In the genomic region with DNA sequence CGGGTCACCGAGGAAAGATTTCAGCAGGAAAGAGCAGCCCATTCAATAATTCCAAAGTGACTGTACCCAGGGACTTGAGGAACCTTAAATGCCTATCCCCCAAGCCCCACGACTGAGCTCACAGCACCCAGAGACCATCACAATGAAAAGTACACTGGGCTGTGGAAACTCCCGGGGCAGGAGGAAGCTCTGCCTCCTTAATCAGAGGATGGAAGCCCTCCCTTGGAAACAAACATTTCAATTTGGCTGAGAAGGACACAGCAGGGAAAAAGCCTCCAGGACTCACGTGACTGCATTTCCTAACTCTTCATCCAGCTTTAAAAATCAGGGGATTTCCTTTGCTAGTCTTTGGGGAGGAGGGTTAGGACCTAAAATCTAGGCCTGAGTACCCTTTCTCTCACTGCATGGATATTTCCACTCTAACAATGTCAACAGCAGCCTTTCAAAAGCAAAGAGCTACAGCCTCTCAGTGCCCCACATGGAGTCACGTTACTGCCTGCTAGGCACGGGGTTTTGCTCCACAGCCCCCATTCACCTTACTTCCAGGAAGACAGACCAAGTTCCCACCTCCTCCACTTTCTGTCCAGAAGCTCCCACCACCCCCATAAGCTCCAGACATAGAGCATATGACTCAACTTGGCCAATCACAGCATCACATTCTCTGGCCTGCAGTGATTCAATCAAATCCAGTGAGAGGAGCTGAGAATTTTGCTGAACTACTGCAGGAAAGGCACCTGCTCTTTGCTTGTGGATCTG, we compare ENCODE assay signal across 1 cellular context.
TF ChIP-seq lines count a peak whose summit lies in the region.

No MANE protein-coding gene starts in this region.

TF ChIP-seq in GM23338, 12 proteins besides CTCF, POLR2A, EP300 and RAD21 (continued from another document):
- TF ChIP-seq, protein P1, sequence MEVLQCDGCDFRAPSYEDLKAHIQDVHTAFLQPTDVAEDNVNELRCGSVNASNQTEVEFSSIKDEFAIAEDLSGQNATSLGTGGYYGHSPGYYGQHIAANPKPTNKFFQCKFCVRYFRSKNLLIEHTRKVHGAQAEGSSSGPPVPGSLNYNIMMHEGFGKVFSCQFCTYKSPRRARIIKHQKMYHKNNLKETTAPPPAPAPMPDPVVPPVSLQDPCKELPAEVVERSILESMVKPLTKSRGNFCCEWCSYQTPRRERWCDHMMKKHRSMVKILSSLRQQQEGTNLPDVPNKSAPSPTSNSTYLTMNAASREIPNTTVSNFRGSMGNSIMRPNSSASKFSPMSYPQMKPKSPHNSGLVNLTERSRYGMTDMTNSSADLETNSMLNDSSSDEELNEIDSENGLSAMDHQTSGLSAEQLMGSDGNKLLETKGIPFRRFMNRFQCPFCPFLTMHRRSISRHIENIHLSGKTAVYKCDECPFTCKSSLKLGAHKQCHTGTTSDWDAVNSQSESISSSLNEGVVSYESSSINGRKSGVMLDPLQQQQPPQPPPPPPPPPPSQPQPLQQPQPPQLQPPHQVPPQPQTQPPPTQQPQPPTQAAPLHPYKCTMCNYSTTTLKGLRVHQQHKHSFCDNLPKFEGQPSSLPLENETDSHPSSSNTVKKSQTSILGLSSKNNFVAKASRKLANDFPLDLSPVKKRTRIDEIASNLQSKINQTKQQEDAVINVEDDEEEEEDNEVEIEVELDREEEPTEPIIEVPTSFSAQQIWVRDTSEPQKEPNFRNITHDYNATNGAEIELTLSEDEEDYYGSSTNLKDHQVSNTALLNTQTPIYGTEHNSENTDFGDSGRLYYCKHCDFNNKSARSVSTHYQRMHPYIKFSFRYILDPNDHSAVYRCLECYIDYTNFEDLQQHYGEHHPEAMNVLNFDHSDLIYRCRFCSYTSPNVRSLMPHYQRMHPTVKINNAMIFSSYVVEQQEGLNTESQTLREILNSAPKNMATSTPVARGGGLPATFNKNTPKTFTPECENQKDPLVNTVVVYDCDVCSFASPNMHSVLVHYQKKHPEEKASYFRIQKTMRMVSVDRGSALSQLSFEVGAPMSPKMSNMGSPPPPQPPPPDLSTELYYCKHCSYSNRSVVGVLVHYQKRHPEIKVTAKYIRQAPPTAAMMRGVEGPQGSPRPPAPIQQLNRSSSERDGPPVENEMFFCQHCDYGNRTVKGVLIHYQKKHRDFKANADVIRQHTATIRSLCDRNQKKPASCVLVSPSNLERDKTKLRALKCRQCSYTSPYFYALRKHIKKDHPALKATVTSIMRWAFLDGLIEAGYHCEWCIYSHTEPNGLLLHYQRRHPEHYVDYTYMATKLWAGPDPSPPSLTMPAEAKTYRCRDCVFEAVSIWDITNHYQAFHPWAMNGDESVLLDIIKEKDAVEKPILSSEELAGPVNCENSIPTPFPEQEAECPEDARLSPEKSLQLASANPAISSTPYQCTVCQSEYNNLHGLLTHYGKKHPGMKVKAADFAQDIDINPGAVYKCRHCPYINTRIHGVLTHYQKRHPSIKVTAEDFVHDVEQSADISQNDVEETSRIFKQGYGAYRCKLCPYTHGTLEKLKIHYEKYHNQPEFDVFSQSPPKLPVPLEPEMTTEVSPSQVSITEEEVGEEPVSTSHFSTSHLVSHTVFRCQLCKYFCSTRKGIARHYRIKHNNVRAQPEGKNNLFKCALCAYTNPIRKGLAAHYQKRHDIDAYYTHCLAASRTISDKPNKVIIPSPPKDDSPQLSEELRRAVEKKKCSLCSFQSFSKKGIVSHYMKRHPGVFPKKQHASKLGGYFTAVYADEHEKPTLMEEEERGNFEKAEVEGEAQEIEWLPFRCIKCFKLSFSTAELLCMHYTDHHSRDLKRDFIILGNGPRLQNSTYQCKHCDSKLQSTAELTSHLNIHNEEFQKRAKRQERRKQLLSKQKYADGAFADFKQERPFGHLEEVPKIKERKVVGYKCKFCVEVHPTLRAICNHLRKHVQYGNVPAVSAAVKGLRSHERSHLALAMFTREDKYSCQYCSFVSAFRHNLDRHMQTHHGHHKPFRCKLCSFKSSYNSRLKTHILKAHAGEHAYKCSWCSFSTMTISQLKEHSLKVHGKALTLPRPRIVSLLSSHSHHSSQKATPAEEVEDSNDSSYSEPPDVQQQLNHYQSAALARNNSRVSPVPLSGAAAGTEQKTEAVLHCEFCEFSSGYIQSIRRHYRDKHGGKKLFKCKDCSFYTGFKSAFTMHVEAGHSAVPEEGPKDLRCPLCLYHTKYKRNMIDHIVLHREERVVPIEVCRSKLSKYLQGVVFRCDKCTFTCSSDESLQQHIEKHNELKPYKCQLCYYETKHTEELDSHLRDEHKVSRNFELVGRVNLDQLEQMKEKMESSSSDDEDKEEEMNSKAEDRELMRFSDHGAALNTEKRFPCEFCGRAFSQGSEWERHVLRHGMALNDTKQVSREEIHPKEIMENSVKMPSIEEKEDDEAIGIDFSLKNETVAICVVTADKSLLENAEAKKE (CRISPR knock-in tag; IDR thresholded peaks at IDR 0.05), result no peak
- no peak for TF ChIP-seq NANOG (IDR thresholded peaks at IDR 0.05; ENCODE audit: borderline replicate concordance)
- TF ChIP-seq CREB1 (CRISPR knock-in tag; IDR thresholded peaks at IDR 0.05; ENCODE audit: low read depth), result no peak
- TF ChIP-seq ZNF331 (CRISPR knock-in tag; IDR thresholded peaks at IDR 0.05; ENCODE audit: low read depth), result no peak
TF ChIP-seq in GM23338: peak in this region for 0.
